ENCODE assay signal across 8 cellular contexts in genomic region chr7:55254242-55254595, GRCh38.
DNase-seq lines count a peak whose midpoint lies in the region; ATAC-seq, FAIRE-seq and TF ChIP-seq lines count a peak whose summit lies in the region.

No MANE protein-coding gene starts in this region.

- no peaks in the 10 kb centered on the region for H3K9me3 ChIP-seq in heart left ventricle
- no peaks in the 10 kb centered on the region for H3K9me3 ChIP-seq in lung (ENCODE audit: control insufficient read depth in 2 of 2, insufficient read depth in 1 of 2, low read length in 1 of 2)

- H3K4me3 ChIP-seq in heart left ventricle (peak overlapping the region in 9 of 12 donors; percentile 57 to 72 (median 63)), lung (peak overlapping the region; percentile 0)

- peaks cover 0 to 19% (median 10%) of the 10 kb centered on the region in 12 donors for H3K4me1 ChIP-seq in heart left ventricle
- peaks cover 0 to 6% of the 10 kb centered on the region in 2 donors for H3K4me1 ChIP-seq in lung (ENCODE audit: control insufficient read depth in 2 of 2, insufficient read depth in 2 of 2, low read length in 2 of 2)

- TF ChIP-seq CTCF in heart left ventricle (IDR thresholded peaks at IDR 0.05) (no peak), brain (conservative IDR thresholded peaks at IDR 0.05) (no peak), lung (IDR thresholded peaks at IDR 0.05; ENCODE audit: control extremely low read depth, extremely low read depth) (no peak)

- no peak for ATAC-seq in heart left ventricle
- no peak for ATAC-seq in lung (ENCODE audit: insufficient read depth, low FRiP score)
- ATAC-seq in GM21717 (IDR thresholded peaks at IDR 0.05; ENCODE audit: unreplicated experiment): no peak

- H3K27ac ChIP-seq in heart left ventricle (peak overlapping the region in 2 of 12 donors; percentile 24 to 42), lung (ENCODE audit: low read depth in 1 of 2, low read length in 1 of 2) (no peak overlapping the region)

- H3K27me3 ChIP-seq in heart left ventricle: peaks cover 0 to 31% (median 14%) of the 10 kb centered on the region in 9 donors
- no peaks in the 10 kb centered on the region for H3K27me3 ChIP-seq in lung (ENCODE audit: control insufficient read depth, insufficient read depth)

- DNase-seq in heart left ventricle: no peak
- no peak for DNase-seq in cardiac septum (ENCODE audit: low spot score)
- DNase-seq in lung (ENCODE audit: low spot score): no peak
- peak; percentile 28 for DNase-seq in urothelium cell line (ENCODE audit: low spot score)
- no peak for DNase-seq in hepatic stellate cell (ENCODE audit: low spot score)
- no peak for DNase-seq in NCI-H2171 (lab: John Stamatoyannopoulos, UW)

- H3K36me3 Mint-ChIP-seq in brain: no peaks in the 10 kb centered on the region

- FAIRE-seq in urothelium cell line (lab: Jason Lieb, UNC): peak; percentile 71

- H3K36me3 ChIP-seq in heart left ventricle: no peaks in the 10 kb centered on the region
- no peaks in the 10 kb centered on the region for H3K36me3 ChIP-seq in lung (ENCODE audit: control insufficient read depth in 2 of 2, insufficient read depth in 2 of 2, low read length in 2 of 2)

- peak overlapping the region in 3 of 5 experiments; percentile 56 to 77 (median 60) for H3K27ac Mint-ChIP-seq in brain

- H3K4me1 Mint-ChIP-seq in brain: peaks cover 8% of the 10 kb centered on the region

- peaks cover 17% of the 10 kb centered on the region for H3K27me3 Mint-ChIP-seq in brain

- peak overlapping the region; percentile 74 to 83 (median 82) for H3K4me3 Mint-ChIP-seq in brain

- peaks cover 0 to 5% (median 0%) of the 10 kb centered on the region in 5 experiments for H3K9me3 Mint-ChIP-seq in brain

- intact Hi-C loops in heart left ventricle (cut with DNase I) (loop anchor here in 9 of 10 donors (2.0 to 10.0 kb wide), 13 partner anchors 62 to 479 kb away; partner anchors contain the start of gene EGFR (in 3 of the 9)), cardiac septum (cut with DNase I) (loop anchor here (5.0 to 10.0 kb wide), 3 partner anchors 119 to 412 kb away; no protein-coding TSS in a partner anchor)

- TF ChIP-seq POLR2A in heart left ventricle (IDR thresholded peaks at IDR 0.05): no peak

- 26 to 76% (median 31%) methylated on average over 9 to 21 of the region's 21 CpGs for WGBS in heart left ventricle, 4 donors
- WGBS in lung, 2 donors: 31 to 37% methylated on average over 17 to 21 of the region's 21 CpGs
